23 cellular contexts compared by ENCODE assay signal in the genomic region with DNA sequence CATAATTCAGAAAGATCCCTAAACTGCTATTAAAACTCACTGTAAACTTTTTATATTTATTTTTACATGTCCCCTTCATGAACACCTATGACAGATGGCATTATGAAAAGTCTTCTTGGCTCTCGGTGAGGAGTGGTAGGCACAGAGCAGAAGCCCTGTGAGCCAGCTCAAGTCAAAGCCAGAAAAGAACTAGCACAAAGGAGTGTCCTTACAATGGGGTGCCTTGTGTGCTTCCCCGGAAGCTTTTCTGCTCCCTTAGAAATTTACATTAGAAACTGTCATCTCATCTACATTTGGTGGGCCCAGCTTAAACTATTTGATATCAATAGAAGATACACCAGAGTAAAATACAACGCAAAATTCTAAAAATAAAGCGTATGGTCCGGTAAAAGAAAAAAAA.
DNase-seq lines count a peak whose midpoint lies in the region; ATAC-seq and TF ChIP-seq lines count a peak whose summit lies in the region.
"Had no signal": no experiment of that assay in that cellular context is flagged by ENCODE, and none has a peak within 500 bp of the region (broad histone marks: within the 10 kb centered on the region; RNA-seq: fewer than 3 reads in every experiment).

No MANE protein-coding gene starts in this region.

- intact Hi-C loops in dorsolateral prefrontal cortex (cut with DNase I) (no loop called here), prostate gland (cut with DNase I) (no loop called here)

- peak overlapping the region in 3 of 6 donors; percentile 8 to 43 (median 24) for H3K27ac Mint-ChIP-seq in immature natural killer cell
- H3K27ac Mint-ChIP-seq: IgD-negative memory B cell had no signal

- CTCF ChIA-PET in SK-N-SH (lab: Yijun Ruan, JAX) = no interaction called here

- H3K36me3 Mint-ChIP-seq in immature natural killer cell = peaks cover 3 to 5% (median 4%) of the 10 kb centered on the region in 3 donors
- H3K36me3 Mint-ChIP-seq: IgD-negative memory B cell had no signal

- no peak for TF ChIP-seq EP300 in SK-N-SH (IDR thresholded peaks at IDR 0.05; ENCODE audit: borderline replicate concordance in 1 of 2, low read depth in 1 of 2, low read length in 1 of 2)

- H4K20me1 ChIP-seq in SK-N-SH (ENCODE audit: insufficient read depth) = peaks cover 38% of the 10 kb centered on the region

- no peak overlapping the region for H3K9ac ChIP-seq in SK-N-SH
- H3K9ac ChIP-seq: KMS-11 had no signal

- POLR2A ChIA-PET in SK-N-SH (lab: Yijun Ruan, JAX) = no interaction called here

- H3K4me3 Mint-ChIP-seq in immature natural killer cell = no peak overlapping the region

- H3K4me1 ChIP-seq in SK-N-SH (ENCODE audit: control insufficient read depth in 1 of 2, insufficient read depth in 2 of 2, low read depth in 1 of 2, low read length in 1 of 2) = peaks cover 8 to 24% of the 10 kb centered on the region in 2 experiments; a peak in 2 of 4 replicates
- H3K4me1 ChIP-seq in prostate gland (replicated peaks) = no peaks in the 10 kb centered on the region

- H3K36me3 ChIP-seq in SK-N-SH (replicated peaks in 1 of 2; ENCODE audit: control insufficient read depth in 1 of 2, insufficient read depth in 2 of 2, low read length in 1 of 2) = peaks cover 0 to 11% of the 10 kb centered on the region in 2 experiments
- no peaks in the 10 kb centered on the region for H3K36me3 ChIP-seq in prostate gland

- H3K27ac ChIP-seq in SK-N-SH (ENCODE audit: low read depth in 2 of 2, low read length in 1 of 2) (peak overlapping the region in 1 of 2 experiments; percentile 91; a peak in 1 of 4 replicates), dorsolateral prefrontal cortex (peak overlapping the region in 48 of 59 donors; percentile 6 to 90 (median 62)), prostate gland (no peak overlapping the region)
- H3K27ac ChIP-seq: 22Rv1, HL-60, KMS-11 had no signal

- TF ChIP-seq CTCF in SK-N-SH (IDR thresholded peaks at IDR 0.05) (no peak), dorsolateral prefrontal cortex (IDR thresholded peaks at IDR 0.05 in 54 of 56, conservative IDR thresholded peaks at IDR 0.05 in 2 of 56; ENCODE audit: low read depth in 1 of 56, partially characterized antibody in 56 of 56) (no peak), prostate gland (IDR thresholded peaks at IDR 0.05) (no peak)

- H2AFZ ChIP-seq in SK-N-SH (ENCODE audit: low read depth) = no peak overlapping the region

- DNase-seq in SK-N-SH (no peak), dorsolateral prefrontal cortex (no peak), midbrain (lab: John Stamatoyannopoulos, UW) (peak; percentile 24), prostate gland (ENCODE audit: low spot score) (no peak), NCI-H128 (lab: John Stamatoyannopoulos, UW; ENCODE audit: unreplicated experiment) (no peak), immature natural killer cell (no peak)
- DNase-seq: ACHN; MM.1S; NCI-H1417; NCI-H1694; NCI-H2029 treated with DMSO at 0.1 percent for 48 hours; NCI-H446 treated with DMSO at 0.1 percent for 48 hours; NCI-H526; NCI-H82; NK-92 treated with Interleukin-12 subunit alpha and Interleukin-12 subunit beta, amount 100 ng/mL, for 24 hours; PC-3 had no signal

- H3K27me3 ChIP-seq in SK-N-SH (ENCODE audit: insufficient read depth) = no peaks in the 10 kb centered on the region
- peaks cover 0 to 45% (median 4%) of the 10 kb centered on the region in 45 donors for H3K27me3 ChIP-seq in dorsolateral prefrontal cortex
- no peaks in the 10 kb centered on the region for H3K27me3 ChIP-seq in prostate gland (replicated peaks; ENCODE audit: insufficient read depth)

- peaks cover 38 to 57% of the 10 kb centered on the region in 2 donors for H3K4me1 Mint-ChIP-seq in immature natural killer cell

- peaks cover 3 to 6% (median 4%) of the 10 kb centered on the region in 3 donors for H3K27me3 Mint-ChIP-seq in immature natural killer cell (ENCODE audit: low read depth in 3 of 3)
- H3K27me3 Mint-ChIP-seq: IgD-negative memory B cell had no signal

- H3K79me2 ChIP-seq in SK-N-SH (ENCODE audit: insufficient read depth) = peaks cover 100% of the 10 kb centered on the region

- 64% methylated on average over 5 of the region's 5 CpGs for WGBS in SK-N-SH (ENCODE audit: low lambda C conversion rate)
- 91% methylated on average over 5 of the region's 5 CpGs for WGBS in prostate gland

- no peak for TF ChIP-seq POLR2A in prostate gland (IDR thresholded peaks at IDR 0.05)

- no peaks in the 10 kb centered on the region for H3K9me3 ChIP-seq in SK-N-SH
- H3K9me3 ChIP-seq in prostate gland = no peaks in the 10 kb centered on the region

- no peak for TF ChIP-seq RAD21 in SK-N-SH (IDR thresholded peaks at IDR 0.05; ENCODE audit: low read length)

- 0 out of 2 replicates have a peak overlapping the region, but pooled peaks have one; percentile 23 for H3K4me2 ChIP-seq in SK-N-SH
- H3K4me2 ChIP-seq: KMS-11 had no signal

- H3K4me3 ChIP-seq in SK-N-SH (ENCODE audit: low read depth in 2 of 2, low read length in 1 of 2) = no peak overlapping the region
- H3K4me3 ChIP-seq in dorsolateral prefrontal cortex = no peak overlapping the region
- H3K4me3 ChIP-seq in prostate gland = no peak overlapping the region

- no peaks in the 10 kb centered on the region for H3K9me2 ChIP-seq in SK-N-SH

- H3F3A ChIP-seq in SK-N-SH (replicated peaks; ENCODE audit: insufficient read depth) = peaks cover 24% of the 10 kb centered on the region

- H3K9me3 Mint-ChIP-seq in immature natural killer cell = peaks cover 0 to 2% (median 0%) of the 10 kb centered on the region in 6 donors
- H3K9me3 Mint-ChIP-seq: IgD-negative memory B cell had no signal

- ATAC-seq in SK-N-SH treated with all-trans-retinoic acid at 6 μM for 48 hours (no peak), HG02981 (IDR thresholded peaks at IDR 0.05; ENCODE audit: unreplicated experiment) (no peak)
- ATAC-seq: HCT116, PC-3 had no signal

TF ChIP-seq in SK-N-SH, 30 proteins besides CTCF, POLR2A, EP300 and RAD21 (continues in another document):
- no peak for TF ChIP-seq RXRA (IDR thresholded peaks at IDR 0.05; ENCODE audit: borderline replicate concordance, low read depth)
- TF ChIP-seq FOXJ3 (CRISPR knock-in tag; IDR thresholded peaks at IDR 0.05) = no peak
- no peak for TF ChIP-seq REST (IDR thresholded peaks at IDR 0.05; ENCODE audit: low read depth, low read length)
- TF ChIP-seq TEAD4 (IDR thresholded peaks at IDR 0.05; ENCODE audit: borderline replicate concordance, insufficient read depth) = no peak
- no peak for TF ChIP-seq CHD2 (IDR thresholded peaks at IDR 0.05; ENCODE audit: low read length, partially characterized antibody)

TF ChIP-seq in SK-N-SH treated with all-trans-retinoic acid at 6 μM for 48 hours, 23 proteins besides CTCF, POLR2A, EP300 and RAD21:
- no peak for TF ChIP-seq SNAI2 (CRISPR knock-in tag; IDR thresholded peaks at IDR 0.05)
- TF ChIP-seq ISL1 (CRISPR knock-in tag; IDR thresholded peaks at IDR 0.05) = no peak
- no peak for TF ChIP-seq PATZ1 (CRISPR knock-in tag; IDR thresholded peaks at IDR 0.05; ENCODE audit: borderline replicate concordance)
- TF ChIP-seq ESRRG (CRISPR knock-in tag; IDR thresholded peaks at IDR 0.05) = no peak

Comparison
In these comparisons a context has a peak if more than half of its experiments do, and no peak if none do; other contexts are left out.
1. H3K27ac ChIP-seq: peak in dorsolateral prefrontal cortex (48 of 59); none in prostate gland (0 of 2).